In the genomic region with DNA sequence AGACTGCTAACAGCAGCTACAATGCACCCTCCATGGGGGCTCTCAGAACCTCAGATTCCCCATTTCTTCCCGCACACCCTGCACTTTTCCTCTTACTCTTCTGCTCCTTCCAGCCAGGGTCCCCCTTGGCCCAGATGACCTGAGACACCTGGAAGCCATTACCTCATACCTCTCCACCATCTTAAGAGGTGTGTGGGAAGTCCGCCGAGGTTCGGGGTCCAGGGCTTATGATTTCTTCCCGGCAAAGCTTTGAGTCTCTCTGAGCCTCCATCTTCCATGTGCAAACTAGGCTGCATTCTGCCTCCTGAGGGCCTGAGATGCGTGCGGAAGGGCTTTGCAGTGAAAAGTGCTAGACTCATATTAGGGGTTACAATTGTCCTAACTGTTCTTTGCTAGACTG, we compare ENCODE assay signal across 35 cellular contexts. TPM values are rescaled to one million over a fixed set of nuclear protein-coding genes. Genes with fewer than 3 reads are reported as not detected.
"Had no signal": no experiment of that assay in that cellular context is flagged by ENCODE, and none has a peak within 500 bp of the region (broad histone marks: within the 10 kb centered on the region; RNA-seq: fewer than 3 reads in every experiment).

No MANE protein-coding gene starts in this region.

- H3K27ac Mint-ChIP-seq: activated CD4-positive, alpha-beta memory T cell treated with anti-CD3 and anti-CD28 coated beads, Interleukin-2, amount 10 ng/mL, durations not matched to agents 7 days and 5 days; activated CD4-positive, alpha-beta T cell treated with anti-CD3 and anti-CD28 coated beads, Interleukin-2, amount 10 ng/mL, durations not matched to agents 7 days and 5 days; activated naive CD4-positive, alpha-beta T cell treated with anti-CD3 and anti-CD28 coated beads for 36 hours; activated naive CD4-positive, alpha-beta T cell treated with anti-CD3 and anti-CD28 coated beads, Interleukin-2, amount 50 U/mL, for 24 hours; activated naive CD8-positive, alpha-beta T cell treated with anti-CD3 and anti-CD28 coated beads for 36 hours; activated naive CD8-positive, alpha-beta T cell treated with anti-CD3 and anti-CD28 coated beads, Interleukin-2, amount 50 U/mL, for 24 hours; activated T-cell treated with anti-CD3 and anti-CD28 coated beads, Interleukin-2, amount 50 U/mL, for 24 hours; activated T-cell treated with anti-CD3 and anti-CD28 coated beads, Interleukin-2, amount 50 U/mL, for 72 hours; effector memory CD8-positive, alpha-beta T cell had no signal

- ATAC-seq: activated naive CD8-positive, alpha-beta T cell treated with anti-CD3 and anti-CD28 coated beads, Interleukin-2, amount 50 U/mL, for 24 hours; activated T-cell treated with anti-CD3 and anti-CD28 coated beads, Interleukin-2, amount 50 U/mL, for 72 hours; body of pancreas; effector memory CD8-positive, alpha-beta T cell; gastroesophageal sphincter had no signal

- H3K9me3 Mint-ChIP-seq: activated CD4-positive, alpha-beta memory T cell treated with anti-CD3 and anti-CD28 coated beads, Interleukin-2, amount 10 ng/mL, durations not matched to agents 7 days and 5 days; activated CD4-positive, alpha-beta T cell treated with anti-CD3 and anti-CD28 coated beads, Interleukin-2, amount 10 ng/mL, durations not matched to agents 7 days and 5 days; activated naive CD4-positive, alpha-beta T cell treated with anti-CD3 and anti-CD28 coated beads for 36 hours; activated naive CD4-positive, alpha-beta T cell treated with anti-CD3 and anti-CD28 coated beads, Interleukin-2, amount 50 U/mL, for 24 hours; activated naive CD8-positive, alpha-beta T cell treated with anti-CD3 and anti-CD28 coated beads for 36 hours; activated naive CD8-positive, alpha-beta T cell treated with anti-CD3 and anti-CD28 coated beads, Interleukin-2, amount 50 U/mL, for 24 hours; activated T-cell treated with anti-CD3 and anti-CD28 coated beads, Interleukin-2, amount 50 U/mL, for 24 hours; activated T-cell treated with anti-CD3 and anti-CD28 coated beads, Interleukin-2, amount 50 U/mL, for 72 hours; effector memory CD8-positive, alpha-beta T cell had no signal

- H3K4me3 ChIP-seq: adrenal gland, body of pancreas, esophagus squamous epithelium, gastroesophageal sphincter had no signal

- H3K27ac ChIP-seq: adrenal gland, body of pancreas, epithelial cell of prostate, esophagus squamous epithelium, gastroesophageal sphincter had no signal

- H3K36me3 ChIP-seq: adrenal gland, esophagus squamous epithelium, gastroesophageal sphincter had no signal

- FAIRE-seq: colon, endometrium, endothelial cell of umbilical vein had no signal

- DNase-seq: activated CD4-positive, alpha-beta memory T cell treated with anti-CD3 and anti-CD28 coated beads, Interleukin-2, amount 10 ng/mL, durations not matched to agents 7 days and 5 days; activated CD4-positive, alpha-beta T cell treated with anti-CD3 and anti-CD28 coated beads for 1 hour; activated CD4-positive, alpha-beta T cell treated with anti-CD3 and anti-CD28 coated beads for 4 hours; activated CD4-positive, alpha-beta T cell treated with anti-CD3 and anti-CD28 coated beads, Interleukin-2, amount 10 ng/mL, durations not matched to agents 7 days and 5 days; activated CD4-positive, alpha-beta T cell treated with anti-CD3 and anti-CD28 coated beads, Interleukin-2, amount 50 U/mL, for 4 hours; activated CD8-positive, alpha-beta memory T cell treated with anti-CD3 and anti-CD28 coated beads, Interleukin-2, amount 50 U/mL, for 48 hours; activated effector memory CD4-positive, alpha-beta T cell treated with anti-CD3 and anti-CD28 coated beads, Interleukin-2, amount 50 U/mL, for 16 hours; activated naive CD4-positive, alpha-beta T cell treated with anti-CD3 and anti-CD28 coated beads for 36 hours; activated naive CD8-positive, alpha-beta T cell treated with anti-CD3 and anti-CD28 coated beads for 36 hours; activated naive CD8-positive, alpha-beta T cell treated with anti-CD3 and anti-CD28 coated beads, Interleukin-2, amount 50 U/mL, for 24 hours; activated T-cell treated with anti-CD3 and anti-CD28 coated beads for 4 hours; activated T-cell treated with anti-CD3 and anti-CD28 coated beads, Interleukin-2, amount 50 U/mL, for 24 hours; activated T-cell treated with anti-CD3 and anti-CD28 coated beads, Interleukin-2, amount 50 U/mL, for 72 hours; adrenal gland; amygdala; aorta; body of pancreas; caudate nucleus; cortex of kidney; dermis blood vessel endothelial cell; effector CD4-positive, alpha-beta T cell; effector memory CD8-positive, alpha-beta T cell; esophagus squamous epithelium; foreskin melanocyte; T-helper 2 cell had no signal

- H3K9me3 ChIP-seq: adrenal gland, body of pancreas, esophagus squamous epithelium, gastroesophageal sphincter had no signal

- H3K36me3 Mint-ChIP-seq: activated naive CD4-positive, alpha-beta T cell treated with anti-CD3 and anti-CD28 coated beads, Interleukin-2, amount 50 U/mL, for 24 hours; activated naive CD8-positive, alpha-beta T cell treated with anti-CD3 and anti-CD28 coated beads for 36 hours had no signal

- H3K4me3 Mint-ChIP-seq: activated CD4-positive, alpha-beta memory T cell treated with anti-CD3 and anti-CD28 coated beads, Interleukin-2, amount 10 ng/mL, durations not matched to agents 7 days and 5 days; activated CD4-positive, alpha-beta T cell treated with anti-CD3 and anti-CD28 coated beads, Interleukin-2, amount 10 ng/mL, durations not matched to agents 7 days and 5 days; activated naive CD4-positive, alpha-beta T cell treated with anti-CD3 and anti-CD28 coated beads for 36 hours; activated naive CD4-positive, alpha-beta T cell treated with anti-CD3 and anti-CD28 coated beads, Interleukin-2, amount 50 U/mL, for 24 hours; activated naive CD8-positive, alpha-beta T cell treated with anti-CD3 and anti-CD28 coated beads for 36 hours; activated naive CD8-positive, alpha-beta T cell treated with anti-CD3 and anti-CD28 coated beads, Interleukin-2, amount 50 U/mL, for 24 hours; activated T-cell treated with anti-CD3 and anti-CD28 coated beads, Interleukin-2, amount 50 U/mL, for 24 hours; activated T-cell treated with anti-CD3 and anti-CD28 coated beads, Interleukin-2, amount 50 U/mL, for 72 hours; effector memory CD8-positive, alpha-beta T cell had no signal

RNA-seq across cellular contexts. Expression of gene GSC, which starts 5.3 kb away (rescaled TPM):
- total RNA-seq: activated CD4-positive, alpha-beta memory T cell treated with anti-CD3 and anti-CD28 coated beads, Interleukin-2, amount 10 ng/mL, durations not matched to agents 7 days and 5 days; activated CD4-positive, alpha-beta T cell treated with anti-CD3 and anti-CD28 coated beads, Interleukin-2, amount 10 ng/mL, durations not matched to agents 7 days and 5 days; activated naive CD4-positive, alpha-beta T cell treated with anti-CD3 and anti-CD28 coated beads for 36 hours; activated naive CD8-positive, alpha-beta T cell treated with anti-CD3 and anti-CD28 coated beads for 36 hours; chondrocyte; dermis blood vessel endothelial cell; endothelial cell of umbilical vein; fibroblast of villous mesenchyme; glomerular endothelial cell; T-helper 1 cell treated with Interleukin-12 subunit alpha and Interleukin-12 subunit beta and Interleukin-4 antibody, amounts not matched to agents 30 ng/mL and 1 ng/mL, for 36 hours had no signal
- polyA plus RNA-seq: aorta, endothelial cell of umbilical vein had no signal
